ENCODE assay signal across 18 cellular contexts in the genomic region with DNA sequence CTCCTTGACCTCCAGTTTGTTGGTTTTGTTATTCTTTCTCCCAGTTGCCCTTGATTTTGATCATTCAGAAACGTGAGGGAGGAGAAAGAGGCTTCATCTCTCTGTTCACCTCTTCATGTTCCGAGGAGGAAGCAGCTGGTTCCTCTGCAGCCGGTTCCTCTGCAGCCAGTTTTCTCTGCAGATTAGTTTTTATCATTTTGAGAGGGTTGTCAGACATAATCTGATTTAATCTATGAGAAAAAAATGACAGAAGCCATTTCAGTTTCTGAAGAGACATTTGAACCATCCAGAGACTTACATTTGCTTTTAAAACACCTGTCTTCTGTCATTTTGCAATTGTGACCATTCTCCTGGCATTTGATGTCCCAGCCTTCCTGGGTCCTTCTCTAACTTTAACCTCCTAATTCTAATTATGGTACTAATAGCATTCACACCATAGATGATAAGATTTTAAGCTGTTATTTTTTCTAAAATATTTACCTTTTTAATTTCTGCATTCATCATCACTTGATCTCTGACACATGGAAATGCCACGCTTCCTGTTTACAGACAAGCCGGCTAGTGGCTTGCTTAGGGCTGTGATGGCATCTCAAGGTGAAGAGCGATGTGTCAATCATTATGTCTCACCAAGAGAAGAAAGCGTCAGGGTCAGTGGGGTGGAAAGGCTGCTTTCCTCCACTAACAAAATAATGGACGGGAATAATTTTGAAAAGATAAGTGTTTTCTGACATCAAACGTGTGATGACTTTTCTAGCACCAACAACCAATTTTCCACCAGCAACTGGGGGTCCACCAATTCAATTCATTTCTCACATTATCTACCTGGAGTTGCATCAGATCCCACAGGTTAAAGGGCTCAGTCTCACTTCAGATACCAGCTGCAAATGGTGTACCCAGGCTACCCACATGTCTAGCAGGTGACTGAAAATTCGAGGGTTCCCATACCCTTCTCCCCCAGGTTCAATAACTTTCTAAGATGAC.
A peak's percentile ranks its signal among the peaks of the same experiment; 100 is the strongest.
DNase-seq lines count a peak whose midpoint lies in the region; ATAC-seq and TF ChIP-seq lines count a peak whose summit lies in the region.
"Had no signal": no experiment of that assay in that cellular context is flagged by ENCODE, and none has a peak within 500 bp of the region (broad histone marks: within the 10 kb centered on the region; RNA-seq: fewer than 3 reads in every experiment).

No MANE protein-coding gene starts in this region.

- H3K4me3 ChIP-seq in BLaER1 treated with 17β-estradiol and CSF1 and Interleukin-3, amounts not matched to agents 10 nM and 100 nM, result no peak overlapping the region
- no peak overlapping the region for H3K4me3 ChIP-seq in right lobe of liver
- H3K4me3 ChIP-seq: SK-N-MC had no signal

- H3K27ac Mint-ChIP-seq in activated CD4-positive, alpha-beta T cell treated with anti-CD3 and anti-CD28 coated beads, Interleukin-2, amount 10 ng/mL, durations not matched to agents 24 days and 14 days, result no peak overlapping the region
- peak overlapping the region in 3 of 6 donors; percentile 8 to 66 (median 43) for H3K27ac Mint-ChIP-seq in immature natural killer cell

- no peaks in the 10 kb centered on the region for H3K9me3 Mint-ChIP-seq in activated CD4-positive, alpha-beta T cell treated with anti-CD3 and anti-CD28 coated beads, Interleukin-2, amount 10 ng/mL, durations not matched to agents 24 days and 14 days
- H3K9me3 Mint-ChIP-seq in immature natural killer cell, result no peaks in the 10 kb centered on the region

- no peaks in the 10 kb centered on the region for H4K20me1 ChIP-seq in BLaER1 treated with 17β-estradiol and CSF1 and Interleukin-3, amounts not matched to agents 10 nM and 100 nM

- H3K9ac ChIP-seq in BLaER1 treated with 17β-estradiol and CSF1 and Interleukin-3, amounts not matched to agents 10 nM and 100 nM, result 0 out of 22 replicates have a peak overlapping the region, but pooled peaks of 2 of the 11 experiments have one; percentile 1 to 15

- peaks cover 10% of the 10 kb centered on the region for H3K27me3 Mint-ChIP-seq in activated CD4-positive, alpha-beta T cell treated with anti-CD3 and anti-CD28 coated beads, Interleukin-2, amount 10 ng/mL, durations not matched to agents 24 days and 14 days
- peaks cover 0 to 12% (median 3%) of the 10 kb centered on the region in 3 donors for H3K27me3 Mint-ChIP-seq in immature natural killer cell (ENCODE audit: low read depth in 3 of 3)

- H3K36me3 ChIP-seq in BLaER1 treated with 17β-estradiol and CSF1 and Interleukin-3, amounts not matched to agents 10 nM and 100 nM, result no peaks in the 10 kb centered on the region
- no peaks in the 10 kb centered on the region for H3K36me3 ChIP-seq in right lobe of liver

- DNase-seq in activated CD4-positive, alpha-beta T cell treated with anti-CD3 and anti-CD28 coated beads, Interleukin-2, amount 10 ng/mL, durations not matched to agents 24 days and 14 days, result peak; percentile 55
- DNase-seq in activated CD4-positive, alpha-beta T cell treated with anti-CD3 and anti-CD28 coated beads, Interleukin-2, amount 50 U/mL, for 4 hours, result no peak
- DNase-seq in immature natural killer cell, result peak in 1 of 3 donors; percentile 7
- no peak for DNase-seq in right lobe of liver
- DNase-seq in activated CD4-positive, CD25-positive, alpha-beta regulatory T cell (lab: John Stamatoyannopoulos, UW), result no peak
- DNase-seq: COR-L47, DMS 273 treated with DMSO at 0.1 percent for 48 hours, DMS79 treated with DMSO at 0.1 percent for 48 hours, IMR-90, NCI-H1417, NCI-H1694 treated with DMSO at 0.1 percent for 48 hours, NCI-H2081 treated with DMSO at 0.1 percent for 48 hours, NCI-H2171 treated with DMSO at 0.1 percent for 48 hours, NCI-H526, SHP77 had no signal

- H3K4me2 ChIP-seq in BLaER1 treated with 17β-estradiol and CSF1 and Interleukin-3, amounts not matched to agents 10 nM and 100 nM, result peak overlapping the region; percentile 47 to 86 (median 77)

- no peak for TF ChIP-seq CTCF in right lobe of liver (IDR thresholded peaks at IDR 0.05)

- peak overlapping the region in 4 of 11 experiments; percentile 10 to 55 (median 20); a peak in 4 of 22 replicates for H3K27ac ChIP-seq in BLaER1 treated with 17β-estradiol and CSF1 and Interleukin-3, amounts not matched to agents 10 nM and 100 nM
- H3K27ac ChIP-seq in right lobe of liver, result no peak overlapping the region
- H3K27ac ChIP-seq: SK-N-MC had no signal

- intact Hi-C loops in activated CD4-positive, alpha-beta T cell treated with anti-CD3 and anti-CD28 coated beads, Interleukin-2, amount 10 ng/mL, durations not matched to agents 24 days and 14 days (cut with micrococcal nuclease), result no loop called here
- intact Hi-C loops in right lobe of liver (cut with DNase I), result no loop called here

- H3K4me1 ChIP-seq in BLaER1 treated with 17β-estradiol and CSF1 and Interleukin-3, amounts not matched to agents 10 nM and 100 nM, result peaks cover 24 to 44% (median 32%) of the 10 kb centered on the region in 10 experiments
- H3K4me1 ChIP-seq in right lobe of liver, result no peaks in the 10 kb centered on the region

- TF ChIP-seq POLR2A in right lobe of liver (IDR thresholded peaks at IDR 0.05), result no peak

- ATAC-seq in SK-N-SH treated with all-trans-retinoic acid at 6 μM for 48 hours (no peak), right lobe of liver (no peak)

- H3K9me3 ChIP-seq in BLaER1 treated with 17β-estradiol and CSF1 and Interleukin-3, amounts not matched to agents 10 nM and 100 nM (replicated peaks in 1 of 11), result no peaks in the 10 kb centered on the region
- no peaks in the 10 kb centered on the region for H3K9me3 ChIP-seq in right lobe of liver

- H3K27me3 ChIP-seq in BLaER1 treated with 17β-estradiol and CSF1 and Interleukin-3, amounts not matched to agents 10 nM and 100 nM, result no peaks in the 10 kb centered on the region
- H3K27me3 ChIP-seq in right lobe of liver, result no peaks in the 10 kb centered on the region

- WGBS in right lobe of liver (ENCODE audit: insufficient coverage, low coverage, low lambda C conversion rate, missing lambda C conversion rate), result 40% methylated on average over 10 of the region's 10 CpGs

- H3K36me3 Mint-ChIP-seq in activated CD4-positive, alpha-beta T cell treated with anti-CD3 and anti-CD28 coated beads, Interleukin-2, amount 10 ng/mL, durations not matched to agents 24 days and 14 days (ENCODE audit: low read depth), result no peaks in the 10 kb centered on the region
- peaks cover 0 to 3% (median 0%) of the 10 kb centered on the region in 3 donors for H3K36me3 Mint-ChIP-seq in immature natural killer cell

- no peak overlapping the region for H3K4me3 Mint-ChIP-seq in activated CD4-positive, alpha-beta T cell treated with anti-CD3 and anti-CD28 coated beads, Interleukin-2, amount 10 ng/mL, durations not matched to agents 24 days and 14 days
- peak overlapping the region in 3 of 5 donors; percentile 2 to 15 (median 3) for H3K4me3 Mint-ChIP-seq in immature natural killer cell

- peaks cover 1% of the 10 kb centered on the region for H3K4me1 Mint-ChIP-seq in activated CD4-positive, alpha-beta T cell treated with anti-CD3 and anti-CD28 coated beads, Interleukin-2, amount 10 ng/mL, durations not matched to agents 24 days and 14 days
- H3K4me1 Mint-ChIP-seq in immature natural killer cell, result peaks cover 8 to 13% of the 10 kb centered on the region in 2 donors

TF ChIP-seq in SK-N-SH treated with all-trans-retinoic acid at 6 μM for 48 hours, 23 proteins besides CTCF, POLR2A, EP300 and RAD21:
- TF ChIP-seq ARNTL (CRISPR knock-in tag; IDR thresholded peaks at IDR 0.05; ENCODE audit: borderline replicate concordance, low read depth), result no peak
- peak; percentile 27; the same call in 1 of the 2 replicates for TF ChIP-seq TSHZ2 (CRISPR knock-in tag; IDR thresholded peaks at IDR 0.05)
- no peak for TF ChIP-seq BACH2 (CRISPR knock-in tag; IDR thresholded peaks at IDR 0.05; ENCODE audit: borderline replicate concordance)
